ENCODE assay signal across 9 cellular contexts in the genomic region with DNA sequence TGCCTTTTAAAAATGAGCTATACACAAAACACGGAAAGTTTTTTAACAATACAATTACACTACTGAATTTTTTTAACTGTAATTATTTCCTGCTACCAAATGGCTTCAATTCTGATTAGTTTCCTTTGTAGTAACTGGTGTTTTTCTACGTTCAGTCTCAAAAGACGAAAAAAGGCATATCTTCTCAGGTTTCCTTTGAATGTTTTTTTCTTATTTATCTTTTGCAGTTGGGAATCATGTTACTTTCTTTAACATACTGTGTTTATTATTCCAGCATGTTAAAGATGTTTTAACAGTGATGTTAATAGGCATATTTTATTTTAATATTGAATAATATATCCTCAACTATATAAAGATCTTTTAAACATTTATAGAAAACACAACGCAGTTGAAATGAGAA.
DNase-seq lines count a peak whose midpoint lies in the region; TF ChIP-seq lines count a peak whose summit lies in the region.
"Had no signal": no experiment of that assay in that cellular context is flagged by ENCODE, and none has a peak within 500 bp of the region (broad histone marks: within the 10 kb centered on the region; RNA-seq: fewer than 3 reads in every experiment).

No MANE protein-coding gene starts in this region.

- H3K36me3 ChIP-seq in HEK293 (ENCODE audit: control insufficient read depth in 2 of 2, insufficient read depth in 1 of 2, low read length in 2 of 2) = peaks cover 0 to 17% of the 10 kb centered on the region in 2 experiments; a peak in 2 of 3 replicates

- POLR2A ChIA-PET in HEK293 (lab: Yijun Ruan, JAX) = interaction anchor here (0.7 kb wide), 1 partner anchor 17 kb away, joined by 5 read pairs; no protein-coding TSS in a partner anchor
- POLR2A ChIA-PET in RWPE1 (lab: Yijun Ruan, JAX; ENCODE audit: low non-redundant PET) = no interaction called here

- no peak for TF ChIP-seq CTCF in HEK293 (tag by site-specific recombination; IDR thresholded peaks at IDR 0.05)
- no peak for TF ChIP-seq CTCF in RWPE1 (conservative IDR thresholded peaks at IDR 0.05; ENCODE audit: low read depth)

- DNase-seq in NCI-H2171 treated with DMSO at 0.1 percent for 48 hours (lab: John Stamatoyannopoulos, UW) = peak; percentile 49
- no peak for DNase-seq in NCI-H2171 (lab: John Stamatoyannopoulos, UW)
- peak; percentile 9 for DNase-seq in left kidney (ENCODE audit: low read depth, low spot score)
- no peak for DNase-seq in inferior parietal cortex (ENCODE audit: extremely low spot score)
- DNase-seq in NCI-H146 (lab: John Stamatoyannopoulos, UW) = no peak
- no peak for DNase-seq in RWPE1 (ENCODE audit: low spot score)
- DNase-seq: Caco-2, HCEC 1CT had no signal

- H3K27ac ChIP-seq in HEK293 (ENCODE audit: extremely low read depth, low read depth, low read length) (no peak overlapping the region), RWPE1 (no peak overlapping the region)

- H3K4me3 ChIP-seq in HEK293 (ENCODE audit: low read depth, low read length) = no peak overlapping the region

- H3K9me3 ChIP-seq in HEK293 (ENCODE audit: control insufficient read depth, insufficient read depth, low read depth, low read length) = no peaks in the 10 kb centered on the region
- H3K9me3 ChIP-seq: Caco-2 had no signal

- H3K4me1 ChIP-seq in HEK293 (ENCODE audit: control insufficient read depth, insufficient read depth, low read length) = peaks cover 10% of the 10 kb centered on the region
- H3K4me1 ChIP-seq: Caco-2 had no signal

- CTCF ChIA-PET in HEK293 (lab: Yijun Ruan, JAX) = no interaction called here
- CTCF ChIA-PET in RWPE1 (lab: Yijun Ruan, JAX) = no interaction called here

TF ChIP-seq in HEK293, 187 proteins besides CTCF, POLR2A, EP300 and RAD21:
- TF ChIP-seq ZNF335 (tag by site-specific recombination; conservative IDR thresholded peaks at IDR 0.05) = no peak
- TF ChIP-seq, protein P1, sequence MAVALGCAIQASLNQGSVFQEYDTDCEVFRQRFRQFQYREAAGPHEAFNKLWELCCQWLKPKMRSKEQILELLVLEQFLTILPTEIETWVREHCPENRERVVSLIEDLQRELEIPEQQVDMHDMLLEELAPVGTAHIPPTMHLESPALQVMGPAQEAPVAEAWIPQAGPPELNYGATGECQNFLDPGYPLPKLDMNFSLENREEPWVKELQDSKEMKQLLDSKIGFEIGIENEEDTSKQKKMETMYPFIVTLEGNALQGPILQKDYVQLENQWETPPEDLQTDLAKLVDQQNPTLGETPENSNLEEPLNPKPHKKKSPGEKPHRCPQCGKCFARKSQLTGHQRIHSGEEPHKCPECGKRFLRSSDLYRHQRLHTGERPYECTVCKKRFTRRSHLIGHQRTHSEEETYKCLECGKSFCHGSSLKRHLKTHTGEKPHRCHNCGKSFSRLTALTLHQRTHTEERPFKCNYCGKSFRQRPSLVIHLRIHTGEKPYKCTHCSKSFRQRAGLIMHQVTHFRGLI (tag by site-specific recombination; IDR thresholded peaks at IDR 0.05) = no peak
- TF ChIP-seq, protein P2, sequence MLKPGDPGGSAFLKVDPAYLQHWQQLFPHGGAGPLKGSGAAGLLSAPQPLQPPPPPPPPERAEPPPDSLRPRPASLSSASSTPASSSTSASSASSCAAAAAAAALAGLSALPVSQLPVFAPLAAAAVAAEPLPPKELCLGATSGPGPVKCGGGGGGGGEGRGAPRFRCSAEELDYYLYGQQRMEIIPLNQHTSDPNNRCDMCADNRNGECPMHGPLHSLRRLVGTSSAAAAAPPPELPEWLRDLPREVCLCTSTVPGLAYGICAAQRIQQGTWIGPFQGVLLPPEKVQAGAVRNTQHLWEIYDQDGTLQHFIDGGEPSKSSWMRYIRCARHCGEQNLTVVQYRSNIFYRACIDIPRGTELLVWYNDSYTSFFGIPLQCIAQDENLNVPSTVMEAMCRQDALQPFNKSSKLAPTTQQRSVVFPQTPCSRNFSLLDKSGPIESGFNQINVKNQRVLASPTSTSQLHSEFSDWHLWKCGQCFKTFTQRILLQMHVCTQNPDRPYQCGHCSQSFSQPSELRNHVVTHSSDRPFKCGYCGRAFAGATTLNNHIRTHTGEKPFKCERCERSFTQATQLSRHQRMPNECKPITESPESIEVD (tag by site-specific recombination; IDR thresholded peaks at IDR 0.05) = peak; percentile 79
- no peak for TF ChIP-seq ZNF132 (tag by site-specific recombination; IDR thresholded peaks at IDR 0.05; ENCODE audit: borderline replicate concordance)
- no peak for TF ChIP-seq SCRT2 (tag by site-specific recombination; IDR thresholded peaks at IDR 0.05)
- TF ChIP-seq, protein P3, sequence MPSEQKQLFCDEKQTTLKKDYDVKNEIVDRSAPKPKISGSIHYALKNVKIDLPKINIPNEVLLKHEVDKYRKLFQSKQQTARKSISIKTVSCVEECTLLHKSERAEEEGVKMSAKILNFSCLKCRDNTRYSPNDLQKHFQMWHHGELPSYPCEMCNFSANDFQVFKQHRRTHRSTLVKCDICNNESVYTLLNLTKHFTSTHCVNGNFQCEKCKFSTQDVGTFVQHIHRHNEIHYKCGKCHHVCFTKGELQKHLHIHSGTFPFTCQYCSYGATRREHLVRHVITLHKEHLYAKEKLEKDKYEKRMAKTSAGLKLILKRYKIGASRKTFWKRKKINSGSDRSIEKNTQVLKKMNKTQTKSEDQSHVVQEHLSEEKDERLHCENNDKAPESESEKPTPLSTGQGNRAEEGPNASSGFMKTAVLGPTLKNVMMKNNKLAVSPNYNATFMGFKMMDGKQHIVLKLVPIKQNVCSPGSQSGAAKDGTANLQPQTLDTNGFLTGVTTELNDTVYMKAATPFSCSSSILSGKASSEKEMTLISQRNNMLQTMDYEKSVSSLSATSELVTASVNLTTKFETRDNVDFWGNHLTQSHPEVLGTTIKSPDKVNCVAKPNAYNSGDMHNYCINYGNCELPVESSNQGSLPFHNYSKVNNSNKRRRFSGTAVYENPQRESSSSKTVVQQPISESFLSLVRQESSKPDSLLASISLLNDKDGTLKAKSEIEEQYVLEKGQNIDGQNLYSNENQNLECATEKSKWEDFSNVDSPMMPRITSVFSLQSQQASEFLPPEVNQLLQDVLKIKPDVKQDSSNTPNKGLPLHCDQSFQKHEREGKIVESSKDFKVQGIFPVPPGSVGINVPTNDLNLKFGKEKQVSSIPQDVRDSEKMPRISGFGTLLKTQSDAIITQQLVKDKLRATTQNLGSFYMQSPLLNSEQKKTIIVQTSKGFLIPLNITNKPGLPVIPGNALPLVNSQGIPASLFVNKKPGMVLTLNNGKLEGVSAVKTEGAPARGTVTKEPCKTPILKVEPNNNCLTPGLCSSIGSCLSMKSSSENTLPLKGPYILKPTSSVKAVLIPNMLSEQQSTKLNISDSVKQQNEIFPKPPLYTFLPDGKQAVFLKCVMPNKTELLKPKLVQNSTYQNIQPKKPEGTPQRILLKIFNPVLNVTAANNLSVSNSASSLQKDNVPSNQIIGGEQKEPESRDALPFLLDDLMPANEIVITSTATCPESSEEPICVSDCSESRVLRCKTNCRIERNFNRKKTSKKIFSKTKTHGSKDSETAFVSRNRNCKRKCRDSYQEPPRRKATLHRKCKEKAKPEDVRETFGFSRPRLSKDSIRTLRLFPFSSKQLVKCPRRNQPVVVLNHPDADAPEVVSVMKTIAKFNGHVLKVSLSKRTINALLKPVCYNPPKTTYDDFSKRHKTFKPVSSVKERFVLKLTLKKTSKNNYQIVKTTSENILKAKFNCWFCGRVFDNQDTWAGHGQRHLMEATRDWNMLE (tag by site-specific recombination; conservative IDR thresholded peaks at IDR 0.05; ENCODE audit: low read depth) = no peak
- no peak for TF ChIP-seq ZNF473 (tag by site-specific recombination; IDR thresholded peaks at IDR 0.05)
- peak; percentile 74 for TF ChIP-seq FEZF1 (tag by site-specific recombination; IDR thresholded peaks at IDR 0.05)
TF ChIP-seq in HEK293: peak in this region for 2.

Comparison
In these comparisons a context has a peak if more than half of its experiments do, and no peak if none do; other contexts are left out.
1. DNase-seq: peak in NCI-H2171 treated with DMSO at 0.1 percent for 48 hours (single experiment) and left kidney (single experiment); none in NCI-H2171 (single experiment), inferior parietal cortex (single experiment), NCI-H146 (single experiment) and RWPE1 (single experiment).